1 cellular context compared by ENCODE assay signal in the genomic region with DNA sequence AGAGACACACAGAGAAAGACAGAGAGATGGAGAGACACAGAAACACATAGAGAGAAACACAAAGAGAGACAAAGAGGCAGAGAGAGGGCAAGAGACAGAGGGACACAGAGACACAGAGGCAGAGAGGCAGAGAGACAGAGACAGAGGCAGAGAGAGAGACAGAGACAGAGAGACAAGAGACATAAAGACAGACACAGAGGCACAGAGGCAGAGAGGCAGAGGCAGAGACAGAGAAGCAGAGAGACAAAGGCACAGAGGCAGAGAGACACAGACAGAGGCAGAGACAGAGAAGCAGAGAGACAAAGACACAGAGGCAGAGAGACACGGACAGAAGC.
TF ChIP-seq lines count a peak whose summit lies in the region.

No MANE protein-coding gene starts in this region.

TF ChIP-seq in HepG2, 621 proteins besides CTCF, POLR2A, EP300 and RAD21:
- no peak for TF ChIP-seq ZNF256 (CRISPR knock-in tag; conservative IDR thresholded peaks at IDR 0.05)
- TF ChIP-seq, protein P1, sequence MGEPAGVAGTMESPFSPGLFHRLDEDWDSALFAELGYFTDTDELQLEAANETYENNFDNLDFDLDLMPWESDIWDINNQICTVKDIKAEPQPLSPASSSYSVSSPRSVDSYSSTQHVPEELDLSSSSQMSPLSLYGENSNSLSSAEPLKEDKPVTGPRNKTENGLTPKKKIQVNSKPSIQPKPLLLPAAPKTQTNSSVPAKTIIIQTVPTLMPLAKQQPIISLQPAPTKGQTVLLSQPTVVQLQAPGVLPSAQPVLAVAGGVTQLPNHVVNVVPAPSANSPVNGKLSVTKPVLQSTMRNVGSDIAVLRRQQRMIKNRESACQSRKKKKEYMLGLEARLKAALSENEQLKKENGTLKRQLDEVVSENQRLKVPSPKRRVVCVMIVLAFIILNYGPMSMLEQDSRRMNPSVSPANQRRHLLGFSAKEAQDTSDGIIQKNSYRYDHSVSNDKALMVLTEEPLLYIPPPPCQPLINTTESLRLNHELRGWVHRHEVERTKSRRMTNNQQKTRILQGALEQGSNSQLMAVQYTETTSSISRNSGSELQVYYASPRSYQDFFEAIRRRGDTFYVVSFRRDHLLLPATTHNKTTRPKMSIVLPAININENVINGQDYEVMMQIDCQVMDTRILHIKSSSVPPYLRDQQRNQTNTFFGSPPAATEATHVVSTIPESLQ (CRISPR knock-in tag; conservative IDR thresholded peaks at IDR 0.05), result no peak
- no peak for TF ChIP-seq ZNF737 (CRISPR knock-in tag; IDR thresholded peaks at IDR 0.05; ENCODE audit: borderline replicate concordance)
- no peak for TF ChIP-seq ZNF274 (CRISPR knock-in tag; IDR thresholded peaks at IDR 0.05)
- 0 out of 2 replicates have a peak, but pooled peaks have one; percentile 3 for TF ChIP-seq ZNF207 (IDR thresholded peaks at IDR 0.05; ENCODE audit: borderline replicate concordance)
- TF ChIP-seq, protein P2, sequence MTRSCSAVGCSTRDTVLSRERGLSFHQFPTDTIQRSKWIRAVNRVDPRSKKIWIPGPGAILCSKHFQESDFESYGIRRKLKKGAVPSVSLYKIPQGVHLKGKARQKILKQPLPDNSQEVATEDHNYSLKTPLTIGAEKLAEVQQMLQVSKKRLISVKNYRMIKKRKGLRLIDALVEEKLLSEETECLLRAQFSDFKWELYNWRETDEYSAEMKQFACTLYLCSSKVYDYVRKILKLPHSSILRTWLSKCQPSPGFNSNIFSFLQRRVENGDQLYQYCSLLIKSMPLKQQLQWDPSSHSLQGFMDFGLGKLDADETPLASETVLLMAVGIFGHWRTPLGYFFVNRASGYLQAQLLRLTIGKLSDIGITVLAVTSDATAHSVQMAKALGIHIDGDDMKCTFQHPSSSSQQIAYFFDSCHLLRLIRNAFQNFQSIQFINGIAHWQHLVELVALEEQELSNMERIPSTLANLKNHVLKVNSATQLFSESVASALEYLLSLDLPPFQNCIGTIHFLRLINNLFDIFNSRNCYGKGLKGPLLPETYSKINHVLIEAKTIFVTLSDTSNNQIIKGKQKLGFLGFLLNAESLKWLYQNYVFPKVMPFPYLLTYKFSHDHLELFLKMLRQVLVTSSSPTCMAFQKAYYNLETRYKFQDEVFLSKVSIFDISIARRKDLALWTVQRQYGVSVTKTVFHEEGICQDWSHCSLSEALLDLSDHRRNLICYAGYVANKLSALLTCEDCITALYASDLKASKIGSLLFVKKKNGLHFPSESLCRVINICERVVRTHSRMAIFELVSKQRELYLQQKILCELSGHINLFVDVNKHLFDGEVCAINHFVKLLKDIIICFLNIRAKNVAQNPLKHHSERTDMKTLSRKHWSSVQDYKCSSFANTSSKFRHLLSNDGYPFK (CRISPR knock-in tag; IDR thresholded peaks at IDR 0.05; ENCODE audit: borderline replicate concordance), result peak; percentile 95
- TF ChIP-seq MAZ (IDR thresholded peaks at IDR 0.05; ENCODE audit: borderline replicate concordance, low read depth, low read length), result no peak
- TF ChIP-seq MAZ (CRISPR knock-in tag; IDR thresholded peaks at IDR 0.05; ENCODE audit: low read depth), result no peak
- no peak for TF ChIP-seq SALL2 (CRISPR knock-in tag; IDR thresholded peaks at IDR 0.05)
- TF ChIP-seq PHB2 (IDR thresholded peaks at IDR 0.05; ENCODE audit: partially characterized antibody), result no peak
- no peak for TF ChIP-seq ZC3H4 (CRISPR knock-in tag; IDR thresholded peaks at IDR 0.05; ENCODE audit: borderline replicate concordance)
- no peak for TF ChIP-seq ZNF44 (CRISPR knock-in tag; IDR thresholded peaks at IDR 0.05)
TF ChIP-seq in HepG2: peak in this region for 2.
